In genomic region chr1:197268012-197268411, GRCh38 we compare ENCODE assay signal across 10 cellular contexts. TPM values are rescaled to one million over a fixed set of nuclear protein-coding genes. Genes with fewer than 3 reads are reported as not detected.
A peak's percentile ranks its signal among the peaks of the same experiment; 100 is the strongest.
DNase-seq lines count a peak whose midpoint lies in the region; ATAC-seq and TF ChIP-seq lines count a peak whose summit lies in the region.
"Had no signal": no experiment of that assay in that cellular context is flagged by ENCODE, and none has a peak within 500 bp of the region (broad histone marks: within the 10 kb centered on the region; RNA-seq: fewer than 3 reads in every experiment).

Gene CRB1 (plus strand): TSS chr1:197268252. CDS start chr1:197268413, 161 bp downstream.

- H3K79me2 ChIP-seq in SU-DHL-6 (ENCODE audit: insufficient read depth, low read length), result no peaks in the 10 kb centered on the region

- H3K4me1 ChIP-seq in psoas muscle, result no peaks in the 10 kb centered on the region
- H3K4me1 ChIP-seq in BE2C, result no peaks in the 10 kb centered on the region

- H3K27ac ChIP-seq in SU-DHL-6 (ENCODE audit: low read depth, low read length) (no peak within 1 kb of the TSS), psoas muscle (no peak within 1 kb of the TSS)

- H3F3A ChIP-seq in SU-DHL-6 (ENCODE audit: insufficient read depth), result no peaks in the 10 kb centered on the region

- DNase-seq in AG08396 (ENCODE audit: low spot score) (peak; percentile 2), NAMALWA (ENCODE audit: low spot score) (peak; percentile 14), iPS-NIHi11 (ENCODE audit: low spot score) (peak; percentile 9), psoas muscle (no peak), BE2C (no peak), erythroblast (lab: John Stamatoyannopoulos, UW) (no peak), NCI-H226 (no peak)
- DNase-seq: activated naive CD4-positive, alpha-beta T cell treated with anti-CD3 and anti-CD28 coated beads, Interleukin-2, amount 10 ng/mL, durations not matched to agents 7 days and 5 days had no signal

- no peaks in the 10 kb centered on the region for H4K20me1 ChIP-seq in SU-DHL-6 (ENCODE audit: low read depth, low read length)

- no peaks in the 10 kb centered on the region for H3K9me3 ChIP-seq in SU-DHL-6 (ENCODE audit: insufficient read depth, low read length)
- H3K9me3 ChIP-seq in psoas muscle, result no peaks in the 10 kb centered on the region
- H3K9me3 ChIP-seq in BE2C, result no peaks in the 10 kb centered on the region

- H2AFZ ChIP-seq in SU-DHL-6 (ENCODE audit: low read depth, low read length, severe bottlenecking), result peak within 1 kb of the TSS; percentile 64

- TF ChIP-seq CTCF in SU-DHL-6 (IDR thresholded peaks at IDR 0.05; ENCODE audit: insufficient read depth, low read length, poor library complexity, severe bottlenecking) (no peak), psoas muscle (IDR thresholded peaks at IDR 0.05) (no peak), BE2C (IDR thresholded peaks at IDR 0.05; ENCODE audit: low read depth, low read length) (no peak)

- no peak within 1 kb of the TSS for H3K9ac ChIP-seq in SU-DHL-6 (ENCODE audit: low read length)

- no peaks in the 10 kb centered on the region for H3K27me3 ChIP-seq in SU-DHL-6 (ENCODE audit: low read length)
- no peaks in the 10 kb centered on the region for H3K27me3 ChIP-seq in psoas muscle (ENCODE audit: insufficient read depth in 3 of 3, low read length in 2 of 3)
- no peaks in the 10 kb centered on the region for H3K27me3 ChIP-seq in BE2C

- intact Hi-C loops in psoas muscle (cut with DNase I), result no loop called here

- no peak for ATAC-seq in psoas muscle

- H3K4me3 ChIP-seq in SU-DHL-6 (ENCODE audit: insufficient read depth, low read length, poor library complexity, severe bottlenecking), result no peak within 1 kb of the TSS
- H3K4me3 ChIP-seq in psoas muscle, result no peak within 1 kb of the TSS
- H3K4me3 ChIP-seq in BE2C (ENCODE audit: low read depth, low read length), result no peak within 1 kb of the TSS

- H3K4me2 ChIP-seq in SU-DHL-6 (ENCODE audit: low read depth, low read length, poor library complexity, severe bottlenecking), result no peak within 1 kb of the TSS

- H3K36me3 ChIP-seq in SU-DHL-6 (ENCODE audit: low read length) (no peaks in the 10 kb centered on the region), psoas muscle (ENCODE audit: insufficient read depth in 1 of 2, low read depth in 1 of 2) (no peaks in the 10 kb centered on the region), BE2C (no peaks in the 10 kb centered on the region)

- WGBS in psoas muscle, 3 donors, result 43 to 54% (median 44%) methylated on average over 4 of the region's 4 CpGs

- no peaks in the 10 kb centered on the region for H3K9me2 ChIP-seq in SU-DHL-6 (replicated peaks; ENCODE audit: insufficient read depth, low read length)

- no peak for TF ChIP-seq POLR2A in erythroblast (IDR thresholded peaks at IDR 0.05; ENCODE audit: low read length)

RNA-seq across cellular contexts. Expression of gene CRB1, which starts in this region (rescaled TPM):
- 1 to 10 TPM in 1 of 4 donors, under 1 TPM in 3; 0.77 to 1.3 (median 0.87) TPM for total RNA-seq in psoas muscle
- under 1 TPM; 0.06 to 0.16 (median 0.13) TPM for polyA plus RNA-seq in psoas muscle
- 0.40 TPM for polyA plus RNA-seq in BE2C (2012; ENCODE audit: insufficient read depth, insufficient read length, low read depth)
- polyA plus RNA-seq: AG04450 had no signal

Comparison
In these comparisons a context has a peak if more than half of its experiments do, and no peak if none do; other contexts are left out.
1. DNase-seq: peak in AG08396 (single experiment), NAMALWA (single experiment) and iPS-NIHi11 (single experiment); none in psoas muscle (0 of 2), BE2C (single experiment), erythroblast (0 of 2) and NCI-H226 (single experiment).